8 cellular contexts compared by ENCODE assay signal in the genomic region with DNA sequence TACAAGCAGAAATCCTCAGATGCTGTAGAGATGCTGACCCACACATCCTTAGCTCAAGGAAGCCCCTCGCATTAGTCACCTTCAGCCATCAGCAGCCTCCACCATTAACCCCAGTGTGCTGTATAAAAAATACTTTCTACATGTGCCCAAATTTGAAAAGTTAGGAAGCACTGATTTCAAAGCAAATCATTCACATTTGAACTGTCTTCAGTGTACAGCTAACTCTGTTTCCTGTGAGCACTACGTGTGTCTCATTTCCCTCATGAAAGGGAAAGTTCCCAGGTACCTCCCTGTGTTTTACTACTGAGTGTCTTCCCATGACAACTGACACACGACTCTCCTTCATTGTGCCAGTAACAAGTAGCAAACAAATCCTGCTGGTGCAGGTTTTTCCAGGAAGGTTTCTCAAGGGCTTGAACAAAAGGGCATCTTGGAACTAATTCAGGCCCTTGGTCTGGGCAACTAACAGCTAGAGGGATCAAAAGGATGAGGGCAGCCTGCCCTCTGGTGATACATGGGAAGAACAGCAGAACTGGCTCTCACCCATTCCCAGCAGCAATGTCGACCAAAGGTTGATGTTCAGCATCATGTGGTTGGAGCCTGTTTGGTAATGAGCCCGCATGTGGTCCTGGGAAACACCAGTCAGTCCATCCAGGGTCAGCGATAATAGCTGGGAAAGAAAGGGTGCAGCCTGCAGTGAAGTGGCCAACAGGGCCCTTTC. TPM values are rescaled to one million over a fixed set of nuclear protein-coding genes. Genes with fewer than 3 reads are reported as not detected.
DNase-seq lines count a peak whose midpoint lies in the region; ATAC-seq and TF ChIP-seq lines count a peak whose summit lies in the region.

No MANE protein-coding gene starts in this region.

- intact Hi-C loops in natural killer cell (cut with micrococcal nuclease), result no loop called here

- H3K4me3 Mint-ChIP-seq in neural crest cell (peak overlapping the region; percentile 66), natural killer cell (no peak overlapping the region)

- TF ChIP-seq CTCF in coronary artery (IDR thresholded peaks at IDR 0.05), result peak; percentile 17
- TF ChIP-seq CTCF in neural crest cell (conservative IDR thresholded peaks at IDR 0.05), result peak; percentile 56
- TF ChIP-seq CTCF in natural killer cell (IDR thresholded peaks at IDR 0.05), result no peak

- ATAC-seq in HG03571 (IDR thresholded peaks at IDR 0.05; ENCODE audit: unreplicated experiment) (no peak), natural killer cell (no peak)

- H3K4me3 ChIP-seq in coronary artery, result no peak overlapping the region

- H3K9me3 Mint-ChIP-seq in neural crest cell (no peaks in the 10 kb centered on the region), natural killer cell (no peaks in the 10 kb centered on the region)

- peak; percentile 15 for DNase-seq in stimulated activated CD4-positive, alpha-beta T cell treated with anti-CD3 and anti-CD28 coated beads, Interleukin-4, amount 100 ng/mL, for 24 hours
- no peak for DNase-seq in stimulated activated CD4-positive, alpha-beta T cell treated with anti-CD3 and anti-CD28 coated beads, Interleukin-2, amount 100 ng/mL, for 24 hours
- DNase-seq in NCI-H2171 (lab: John Stamatoyannopoulos, UW) (peak; percentile 12), coronary artery (ENCODE audit: low spot score) (no peak), neural crest cell (ENCODE audit: low read depth, low spot score) (peak; percentile 12), natural killer cell (no peak), GF-D8 (lab: John Stamatoyannopoulos, UW) (no peak)

- no peak overlapping the region for H3K27ac ChIP-seq in coronary artery

- H3K4me1 Mint-ChIP-seq in neural crest cell (peaks cover 26% of the 10 kb centered on the region), natural killer cell (peaks cover 36 to 39% of the 10 kb centered on the region in 2 donors)

- H3K36me3 Mint-ChIP-seq in neural crest cell (ENCODE audit: low read depth) (peaks cover 4% of the 10 kb centered on the region), natural killer cell (peaks cover 16% of the 10 kb centered on the region)

- no peak overlapping the region for H3K27ac Mint-ChIP-seq in neural crest cell (ENCODE audit: unreplicated experiment)
- no peak overlapping the region for H3K27ac Mint-ChIP-seq in natural killer cell

- no peaks in the 10 kb centered on the region for H3K27me3 Mint-ChIP-seq in neural crest cell (ENCODE audit: low read depth)
- H3K27me3 Mint-ChIP-seq in natural killer cell (ENCODE audit: low read depth in 2 of 2), result no peaks in the 10 kb centered on the region

RNA-seq across cellular contexts. Expression of a gene that starts 4.0 kb away (rescaled TPM):
- 78.7 and 89.6 TPM in 2 replicates for total RNA-seq in neural crest cell
- 100 to 1,000 TPM in 1 of 3 donors, 10 to 100 TPM in 2; 74.0 to 121 (median 90.2) TPM for total RNA-seq in natural killer cell

RNA-seq across cellular contexts. Expression of a gene that starts 25.8 kb away (rescaled TPM):
- total RNA-seq in neural crest cell (51.9 and 60.3 TPM in 2 replicates), natural killer cell (10 to 100 TPM; 45.4 to 56.5 (median 54.7) TPM)

Comparison
In these comparisons a context has a peak if more than half of its experiments do, and no peak if none do; other contexts are left out.
1. DNase-seq: peak in stimulated activated CD4-positive, alpha-beta T cell treated with anti-CD3 and anti-CD28 coated beads, Interleukin-4, amount 100 ng/mL, for 24 hours (single experiment), NCI-H2171 (single experiment) and neural crest cell (single experiment); none in stimulated activated CD4-positive, alpha-beta T cell treated with anti-CD3 and anti-CD28 coated beads, Interleukin-2, amount 100 ng/mL, for 24 hours (0 of 2), coronary artery (single experiment), natural killer cell (single experiment) and GF-D8 (single experiment).